ENCODE assay signal across 1 cellular context in the genomic region with DNA sequence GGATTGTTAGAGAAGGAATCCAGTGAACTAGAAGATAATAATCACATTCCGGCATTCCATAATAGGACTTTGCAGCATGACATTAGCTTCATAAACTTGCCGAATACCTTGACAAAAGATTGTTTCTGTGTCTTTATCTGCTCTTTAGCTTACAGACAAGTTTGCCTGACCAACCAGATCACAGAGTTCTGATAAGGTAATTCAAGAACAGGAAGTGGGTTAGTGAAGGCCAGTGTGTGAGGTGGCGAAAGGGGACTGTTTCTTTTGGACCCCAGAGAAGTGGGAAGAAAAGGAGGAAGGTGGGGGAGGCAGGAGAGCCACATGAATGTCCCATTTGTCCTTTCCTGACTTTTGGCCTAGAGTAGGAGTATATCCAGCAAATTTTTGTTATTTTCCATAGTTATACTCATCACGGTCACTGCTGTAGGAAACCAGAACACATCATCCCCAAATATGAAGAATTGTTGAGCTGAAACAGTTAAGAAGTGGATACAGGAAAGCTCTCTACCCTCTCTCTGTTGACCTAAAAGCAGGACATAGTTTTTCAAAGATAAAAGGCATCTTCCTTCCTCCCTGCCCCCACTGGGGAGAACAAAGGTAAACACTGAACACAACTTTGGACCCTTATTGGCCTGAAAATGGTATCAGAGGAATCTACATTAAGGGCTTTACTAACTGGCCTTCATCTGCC.
A peak's percentile ranks its signal among the peaks of the same experiment; 100 is the strongest.
TF ChIP-seq lines count a peak whose summit lies in the region.

No MANE protein-coding gene starts in this region.

TF ChIP-seq in HepG2, 621 proteins besides CTCF, POLR2A, EP300 and RAD21 (continued from another document and continues in another):
- TF ChIP-seq, protein P1, sequence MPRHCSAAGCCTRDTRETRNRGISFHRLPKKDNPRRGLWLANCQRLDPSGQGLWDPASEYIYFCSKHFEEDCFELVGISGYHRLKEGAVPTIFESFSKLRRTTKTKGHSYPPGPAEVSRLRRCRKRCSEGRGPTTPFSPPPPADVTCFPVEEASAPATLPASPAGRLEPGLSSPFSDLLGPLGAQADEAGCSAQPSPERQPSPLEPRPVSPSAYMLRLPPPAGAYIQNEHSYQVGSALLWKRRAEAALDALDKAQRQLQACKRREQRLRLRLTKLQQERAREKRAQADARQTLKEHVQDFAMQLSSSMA (CRISPR knock-in tag; IDR thresholded peaks at IDR 0.05) = no peak
- peak; percentile 69; the same call in 1 of the 2 replicates for TF ChIP-seq ZFP90 (CRISPR knock-in tag; IDR thresholded peaks at IDR 0.05; ENCODE audit: borderline replicate concordance)
- no peak for TF ChIP-seq ZNF549 (CRISPR knock-in tag; IDR thresholded peaks at IDR 0.05)
- TF ChIP-seq ZSCAN20 (CRISPR knock-in tag; IDR thresholded peaks at IDR 0.05; ENCODE audit: borderline replicate concordance) = no peak
- TF ChIP-seq, protein P2, sequence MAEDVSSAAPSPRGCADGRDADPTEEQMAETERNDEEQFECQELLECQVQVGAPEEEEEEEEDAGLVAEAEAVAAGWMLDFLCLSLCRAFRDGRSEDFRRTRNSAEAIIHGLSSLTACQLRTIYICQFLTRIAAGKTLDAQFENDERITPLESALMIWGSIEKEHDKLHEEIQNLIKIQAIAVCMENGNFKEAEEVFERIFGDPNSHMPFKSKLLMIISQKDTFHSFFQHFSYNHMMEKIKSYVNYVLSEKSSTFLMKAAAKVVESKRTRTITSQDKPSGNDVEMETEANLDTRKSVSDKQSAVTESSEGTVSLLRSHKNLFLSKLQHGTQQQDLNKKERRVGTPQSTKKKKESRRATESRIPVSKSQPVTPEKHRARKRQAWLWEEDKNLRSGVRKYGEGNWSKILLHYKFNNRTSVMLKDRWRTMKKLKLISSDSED (CRISPR knock-in tag; IDR thresholded peaks at IDR 0.05) = no peak
- no peak for TF ChIP-seq ZNF343 (CRISPR knock-in tag; IDR thresholded peaks at IDR 0.05)
- TF ChIP-seq TCF7 (IDR thresholded peaks at IDR 0.05; ENCODE audit: low read depth) = peak; percentile 99
- TF ChIP-seq, protein P3, sequence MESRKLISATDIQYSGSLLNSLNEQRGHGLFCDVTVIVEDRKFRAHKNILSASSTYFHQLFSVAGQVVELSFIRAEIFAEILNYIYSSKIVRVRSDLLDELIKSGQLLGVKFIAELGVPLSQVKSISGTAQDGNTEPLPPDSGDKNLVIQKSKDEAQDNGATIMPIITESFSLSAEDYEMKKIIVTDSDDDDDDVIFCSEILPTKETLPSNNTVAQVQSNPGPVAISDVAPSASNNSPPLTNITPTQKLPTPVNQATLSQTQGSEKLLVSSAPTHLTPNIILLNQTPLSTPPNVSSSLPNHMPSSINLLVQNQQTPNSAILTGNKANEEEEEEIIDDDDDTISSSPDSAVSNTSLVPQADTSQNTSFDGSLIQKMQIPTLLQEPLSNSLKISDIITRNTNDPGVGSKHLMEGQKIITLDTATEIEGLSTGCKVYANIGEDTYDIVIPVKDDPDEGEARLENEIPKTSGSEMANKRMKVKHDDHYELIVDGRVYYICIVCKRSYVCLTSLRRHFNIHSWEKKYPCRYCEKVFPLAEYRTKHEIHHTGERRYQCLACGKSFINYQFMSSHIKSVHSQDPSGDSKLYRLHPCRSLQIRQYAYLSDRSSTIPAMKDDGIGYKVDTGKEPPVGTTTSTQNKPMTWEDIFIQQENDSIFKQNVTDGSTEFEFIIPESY (CRISPR knock-in tag; IDR thresholded peaks at IDR 0.05) = 0 out of 2 replicates have a peak, but pooled peaks have one; percentile 10
- no peak for TF ChIP-seq ZFP62 (CRISPR knock-in tag; IDR thresholded peaks at IDR 0.05)
- TF ChIP-seq ZNF572 (CRISPR knock-in tag; IDR thresholded peaks at IDR 0.05) = no peak
- no peak for TF ChIP-seq DNMT1 (CRISPR knock-in tag; IDR thresholded peaks at IDR 0.05)
- TF ChIP-seq ZFP37 (CRISPR knock-in tag; IDR thresholded peaks at IDR 0.05; ENCODE audit: borderline replicate concordance) = peak; percentile 69; the same call in 1 of the 2 replicates
- TF ChIP-seq ZNF333 (CRISPR knock-in tag; IDR thresholded peaks at IDR 0.05; ENCODE audit: borderline replicate concordance) = no peak
- peak; percentile 66 for TF ChIP-seq JUN (CRISPR knock-in tag; IDR thresholded peaks at IDR 0.05)
- TF ChIP-seq, protein P4, sequence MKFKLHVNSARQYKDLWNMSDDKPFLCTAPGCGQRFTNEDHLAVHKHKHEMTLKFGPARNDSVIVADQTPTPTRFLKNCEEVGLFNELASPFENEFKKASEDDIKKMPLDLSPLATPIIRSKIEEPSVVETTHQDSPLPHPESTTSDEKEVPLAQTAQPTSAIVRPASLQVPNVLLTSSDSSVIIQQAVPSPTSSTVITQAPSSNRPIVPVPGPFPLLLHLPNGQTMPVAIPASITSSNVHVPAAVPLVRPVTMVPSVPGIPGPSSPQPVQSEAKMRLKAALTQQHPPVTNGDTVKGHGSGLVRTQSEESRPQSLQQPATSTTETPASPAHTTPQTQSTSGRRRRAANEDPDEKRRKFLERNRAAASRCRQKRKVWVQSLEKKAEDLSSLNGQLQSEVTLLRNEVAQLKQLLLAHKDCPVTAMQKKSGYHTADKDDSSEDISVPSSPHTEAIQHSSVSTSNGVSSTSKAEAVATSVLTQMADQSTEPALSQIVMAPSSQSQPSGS (CRISPR knock-in tag; IDR thresholded peaks at IDR 0.05) = peak; percentile 84
- TF ChIP-seq NR2C2 (CRISPR knock-in tag; IDR thresholded peaks at IDR 0.05; ENCODE audit: borderline replicate concordance) = peak; percentile 11; the same call in 1 of the 2 replicates
- TF ChIP-seq NFE2 (CRISPR knock-in tag; IDR thresholded peaks at IDR 0.05) = no peak
- no peak for TF ChIP-seq ZSCAN30 (CRISPR knock-in tag; IDR thresholded peaks at IDR 0.05)
- TF ChIP-seq, protein P5, sequence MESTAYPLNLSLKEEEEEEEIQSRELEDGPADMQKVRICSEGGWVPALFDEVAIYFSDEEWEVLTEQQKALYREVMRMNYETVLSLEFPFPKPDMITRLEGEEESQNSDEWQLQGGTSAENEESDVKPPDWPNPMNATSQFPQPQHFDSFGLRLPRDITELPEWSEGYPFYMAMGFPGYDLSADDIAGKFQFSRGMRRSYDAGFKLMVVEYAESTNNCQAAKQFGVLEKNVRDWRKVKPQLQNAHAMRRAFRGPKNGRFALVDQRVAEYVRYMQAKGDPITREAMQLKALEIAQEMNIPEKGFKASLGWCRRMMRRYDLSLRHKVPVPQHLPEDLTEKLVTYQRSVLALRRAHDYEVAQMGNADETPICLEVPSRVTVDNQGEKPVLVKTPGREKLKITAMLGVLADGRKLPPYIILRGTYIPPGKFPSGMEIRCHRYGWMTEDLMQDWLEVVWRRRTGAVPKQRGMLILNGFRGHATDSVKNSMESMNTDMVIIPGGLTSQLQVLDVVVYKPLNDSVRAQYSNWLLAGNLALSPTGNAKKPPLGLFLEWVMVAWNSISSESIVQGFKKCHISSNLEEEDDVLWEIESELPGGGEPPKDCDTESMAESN (CRISPR knock-in tag; conservative IDR thresholded peaks at IDR 0.05) = 0 out of 2 replicates have a peak, but pooled peaks have one; percentile 67
- peak; percentile 76; the same call in 1 of the 2 replicates for TF ChIP-seq ZNF124 (CRISPR knock-in tag; IDR thresholded peaks at IDR 0.05)
- no peak; the same call in 1 of the 2 replicates for TF ChIP-seq MAZ (IDR thresholded peaks at IDR 0.05; ENCODE audit: borderline replicate concordance, low read depth, low read length)
- TF ChIP-seq MAZ (CRISPR knock-in tag; IDR thresholded peaks at IDR 0.05; ENCODE audit: low read depth) = no peak
- peak; percentile 38; the same call in 1 of the 2 replicates for TF ChIP-seq CBX5 (CRISPR knock-in tag; IDR thresholded peaks at IDR 0.05; ENCODE audit: borderline replicate concordance)
- no peak for TF ChIP-seq ZNF550 (CRISPR knock-in tag; IDR thresholded peaks at IDR 0.05; ENCODE audit: borderline replicate concordance)
- peak; percentile 96 for TF ChIP-seq TEAD3 (CRISPR knock-in tag; optimal IDR thresholded peaks at IDR 0.05; ENCODE audit: borderline replicate concordance)
- peak; percentile 84 for TF ChIP-seq ZMYM3 (CRISPR knock-in tag; IDR thresholded peaks at IDR 0.05)
- TF ChIP-seq, protein P6, sequence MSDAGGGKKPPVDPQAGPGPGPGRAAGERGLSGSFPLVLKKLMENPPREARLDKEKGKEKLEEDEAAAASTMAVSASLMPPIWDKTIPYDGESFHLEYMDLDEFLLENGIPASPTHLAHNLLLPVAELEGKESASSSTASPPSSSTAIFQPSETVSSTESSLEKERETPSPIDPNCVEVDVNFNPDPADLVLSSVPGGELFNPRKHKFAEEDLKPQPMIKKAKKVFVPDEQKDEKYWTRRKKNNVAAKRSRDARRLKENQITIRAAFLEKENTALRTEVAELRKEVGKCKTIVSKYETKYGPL (CRISPR knock-in tag; IDR thresholded peaks at IDR 0.05) = no peak
- TF ChIP-seq NFIB (CRISPR knock-in tag; IDR thresholded peaks at IDR 0.05; ENCODE audit: borderline replicate concordance) = no peak
- TF ChIP-seq SATB2 (CRISPR knock-in tag; IDR thresholded peaks at IDR 0.05) = peak; percentile 82; the same call in 1 of the 2 replicates
- TF ChIP-seq, protein P7, sequence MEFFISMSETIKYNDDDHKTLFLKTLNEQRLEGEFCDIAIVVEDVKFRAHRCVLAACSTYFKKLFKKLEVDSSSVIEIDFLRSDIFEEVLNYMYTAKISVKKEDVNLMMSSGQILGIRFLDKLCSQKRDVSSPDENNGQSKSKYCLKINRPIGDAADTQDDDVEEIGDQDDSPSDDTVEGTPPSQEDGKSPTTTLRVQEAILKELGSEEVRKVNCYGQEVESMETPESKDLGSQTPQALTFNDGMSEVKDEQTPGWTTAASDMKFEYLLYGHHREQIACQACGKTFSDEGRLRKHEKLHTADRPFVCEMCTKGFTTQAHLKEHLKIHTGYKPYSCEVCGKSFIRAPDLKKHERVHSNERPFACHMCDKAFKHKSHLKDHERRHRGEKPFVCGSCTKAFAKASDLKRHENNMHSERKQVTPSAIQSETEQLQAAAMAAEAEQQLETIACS (CRISPR knock-in tag; IDR thresholded peaks at IDR 0.05) = no peak
- TF ChIP-seq ZNF143 (CRISPR knock-in tag; IDR thresholded peaks at IDR 0.05) = no peak
- TF ChIP-seq MEIS2 (CRISPR knock-in tag; IDR thresholded peaks at IDR 0.05) = peak; percentile 85
- peak; percentile 59; the same call in 1 of the 2 replicates for TF ChIP-seq MYNN (CRISPR knock-in tag; IDR thresholded peaks at IDR 0.05; ENCODE audit: low read depth)
- TF ChIP-seq, protein P8, sequence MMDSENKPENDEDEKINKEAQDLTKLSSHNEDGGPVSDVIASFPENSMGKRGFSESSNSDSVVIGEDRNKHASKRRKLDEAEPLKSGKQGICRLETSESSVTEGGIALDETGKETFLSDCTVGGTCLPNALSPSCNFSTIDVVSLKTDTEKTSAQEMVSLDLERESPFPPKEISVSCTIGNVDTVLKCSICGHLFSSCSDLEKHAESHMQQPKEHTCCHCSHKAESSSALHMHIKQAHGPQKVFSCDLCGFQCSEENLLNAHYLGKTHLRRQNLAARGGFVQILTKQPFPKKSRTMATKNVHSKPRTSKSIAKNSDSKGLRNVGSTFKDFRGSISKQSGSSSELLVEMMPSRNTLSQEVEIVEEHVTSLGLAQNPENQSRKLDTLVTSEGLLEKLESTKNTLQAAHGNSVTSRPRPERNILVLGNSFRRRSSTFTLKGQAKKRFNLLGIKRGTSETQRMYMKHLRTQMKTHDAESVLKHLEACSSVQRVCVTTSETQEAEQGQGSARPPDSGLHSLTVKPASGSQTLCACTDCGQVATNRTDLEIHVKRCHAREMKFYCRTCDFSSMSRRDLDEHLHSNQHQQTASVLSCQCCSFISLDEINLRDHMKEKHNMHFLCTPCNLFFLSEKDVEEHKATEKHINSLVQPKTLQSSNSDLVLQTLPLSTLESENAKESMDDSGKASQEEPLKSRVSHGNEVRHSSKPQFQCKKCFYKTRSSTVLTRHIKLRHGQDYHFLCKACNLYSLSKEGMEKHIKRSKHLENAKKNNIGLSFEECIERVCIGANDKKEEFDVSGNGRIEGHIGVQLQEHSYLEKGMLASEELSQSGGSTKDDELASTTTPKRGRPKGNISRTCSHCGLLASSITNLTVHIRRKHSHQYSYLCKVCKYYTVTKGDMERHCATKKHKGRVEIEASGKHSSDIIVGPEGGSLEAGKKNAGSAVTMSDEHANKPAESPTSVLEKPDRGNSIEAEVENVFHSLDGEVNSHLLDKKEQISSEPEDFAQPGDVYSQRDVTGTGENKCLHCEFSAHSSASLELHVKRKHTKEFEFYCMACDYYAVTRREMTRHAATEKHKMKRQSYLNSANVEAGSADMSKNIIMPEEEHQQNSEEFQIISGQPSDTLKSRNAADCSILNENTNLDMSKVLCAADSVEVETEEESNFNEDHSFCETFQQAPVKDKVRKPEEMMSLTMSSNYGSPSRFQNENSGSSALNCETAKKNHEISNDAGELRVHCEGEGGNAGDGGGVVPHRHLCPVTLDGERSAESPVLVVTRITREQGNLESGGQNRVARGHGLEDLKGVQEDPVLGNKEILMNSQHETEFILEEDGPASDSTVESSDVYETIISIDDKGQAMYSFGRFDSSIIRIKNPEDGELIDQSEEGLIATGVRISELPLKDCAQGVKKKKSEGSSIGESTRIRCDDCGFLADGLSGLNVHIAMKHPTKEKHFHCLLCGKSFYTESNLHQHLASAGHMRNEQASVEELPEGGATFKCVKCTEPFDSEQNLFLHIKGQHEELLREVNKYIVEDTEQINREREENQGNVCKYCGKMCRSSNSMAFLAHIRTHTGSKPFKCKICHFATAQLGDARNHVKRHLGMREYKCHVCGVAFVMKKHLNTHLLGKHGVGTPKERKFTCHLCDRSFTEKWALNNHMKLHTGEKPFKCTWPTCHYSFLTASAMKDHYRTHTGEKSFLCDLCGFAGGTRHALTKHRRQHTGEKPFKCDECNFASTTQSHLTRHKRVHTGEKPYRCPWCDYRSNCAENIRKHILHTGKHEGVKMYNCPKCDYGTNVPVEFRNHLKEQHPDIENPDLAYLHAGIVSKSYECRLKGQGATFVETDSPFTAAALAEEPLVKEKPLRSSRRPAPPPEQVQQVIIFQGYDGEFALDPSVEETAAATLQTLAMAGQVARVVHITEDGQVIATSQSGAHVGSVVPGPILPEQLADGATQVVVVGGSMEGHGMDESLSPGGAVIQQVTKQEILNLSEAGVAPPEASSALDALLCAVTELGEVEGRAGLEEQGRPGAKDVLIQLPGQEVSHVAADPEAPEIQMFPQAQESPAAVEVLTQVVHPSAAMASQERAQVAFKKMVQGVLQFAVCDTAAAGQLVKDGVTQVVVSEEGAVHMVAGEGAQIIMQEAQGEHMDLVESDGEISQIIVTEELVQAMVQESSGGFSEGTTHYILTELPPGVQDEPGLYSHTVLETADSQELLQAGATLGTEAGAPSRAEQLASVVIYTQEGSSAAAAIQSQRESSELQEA (CRISPR knock-in tag; IDR thresholded peaks at IDR 0.05; ENCODE audit: not compliant biosample characterization) = no peak
- TF ChIP-seq SOX13 (IDR thresholded peaks at IDR 0.05) = peak; percentile 88
- TF ChIP-seq SOX13 (CRISPR knock-in tag; conservative IDR thresholded peaks at IDR 0.05 in 1 of 2, IDR thresholded peaks at IDR 0.05 in 1 of 2) = peak; percentile 47 to 97; a peak in 2 of 4 replicates
- peak; percentile 99 for TF ChIP-seq GATAD2A (CRISPR knock-in tag; IDR thresholded peaks at IDR 0.05)
- TF ChIP-seq ZNF781 (CRISPR knock-in tag; IDR thresholded peaks at IDR 0.05; ENCODE audit: borderline replicate concordance, not compliant biosample characterization) = no peak
- TF ChIP-seq SMAD3 (CRISPR knock-in tag; IDR thresholded peaks at IDR 0.05) = peak; percentile 78; the same call in 1 of the 2 replicates
- TF ChIP-seq, protein P9, sequence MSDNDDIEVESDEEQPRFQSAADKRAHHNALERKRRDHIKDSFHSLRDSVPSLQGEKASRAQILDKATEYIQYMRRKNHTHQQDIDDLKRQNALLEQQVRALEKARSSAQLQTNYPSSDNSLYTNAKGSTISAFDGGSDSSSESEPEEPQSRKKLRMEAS (IDR thresholded peaks at IDR 0.05) = peak; percentile 75
- TF ChIP-seq YEATS2 (CRISPR knock-in tag; IDR thresholded peaks at IDR 0.05; ENCODE audit: borderline replicate concordance) = peak; percentile 79; the same call in 1 of the 2 replicates
- no peak for TF ChIP-seq SRSF1 (optimal IDR thresholded peaks at IDR 0.05; ENCODE audit: low read depth, low read length)
- TF ChIP-seq ZNF792 (CRISPR knock-in tag; IDR thresholded peaks at IDR 0.05) = peak; percentile 92
